In genomic region chr11:2527621-2528291, GRCh38 we compare ENCODE assay signal across 15 cellular contexts.
DNase-seq lines count a peak whose midpoint lies in the region; ATAC-seq, FAIRE-seq and TF ChIP-seq lines count a peak whose summit lies in the region.
"Had no signal": no experiment of that assay in that cellular context is flagged by ENCODE, and none has a peak within 500 bp of the region (broad histone marks: within the 10 kb centered on the region; RNA-seq: fewer than 3 reads in every experiment).

No MANE protein-coding gene starts in this region.

- no peaks in the 10 kb centered on the region for H3K36me3 ChIP-seq in H1 (ENCODE audit: control insufficient read depth in 2 of 4, insufficient read depth in 4 of 4, low read length in 3 of 4)
- H3K36me3 ChIP-seq: gastrocnemius medialis had no signal

- H3K27me3 ChIP-seq in H1 (replicated peaks in 1 of 4; ENCODE audit: control insufficient read depth in 3 of 4, extremely low read depth in 1 of 4, insufficient read depth in 3 of 4, low read length in 3 of 4): peaks cover 0 to 20% (median 4%) of the 10 kb centered on the region in 4 experiments; a peak in 3 of 7 replicates
- H3K27me3 ChIP-seq: gastrocnemius medialis had no signal

- no peak overlapping the region for H3K9ac ChIP-seq in H1 (replicated peaks in 1 of 4; ENCODE audit: extremely low read depth in 1 of 4, low read depth in 3 of 4, low read length in 3 of 4)
- H3K9ac ChIP-seq: KMS-11 had no signal

- H2BK12ac ChIP-seq in H1 (ENCODE audit: low read depth, low read length): peak overlapping the region; percentile 63; the same call in 1 of the 2 replicates

- no peaks in the 10 kb centered on the region for H3K9me3 Mint-ChIP-seq in natural killer cell treated with Interleukin-12 subunit alpha and Interleukin-12 subunit beta and Interleukin-15 and Interleukin-18, amount 100 ng/mL, for 72 hours
- H3K9me3 Mint-ChIP-seq: effector memory CD8-positive, alpha-beta T cell; naive thymus-derived CD8-positive, alpha-beta T cell had no signal

- no peak overlapping the region for H4K5ac ChIP-seq in H1 (ENCODE audit: insufficient read length, low read depth, low read length)

- no peak overlapping the region for H3K4me3 Mint-ChIP-seq in natural killer cell treated with Interleukin-12 subunit alpha and Interleukin-12 subunit beta and Interleukin-15 and Interleukin-18, amount 100 ng/mL, for 72 hours

- H3K27ac Mint-ChIP-seq in natural killer cell treated with Interleukin-12 subunit alpha and Interleukin-12 subunit beta and Interleukin-15 and Interleukin-18, amount 100 ng/mL, for 72 hours: no peak overlapping the region

- no peak for TF ChIP-seq EP300 in H1 (IDR thresholded peaks at IDR 0.05; ENCODE audit: borderline replicate concordance in 1 of 2, low read depth in 2 of 2, low read length in 2 of 2)

- no peaks in the 10 kb centered on the region for H3K79me2 ChIP-seq in H1 (ENCODE audit: control insufficient read depth in 1 of 2, insufficient read depth in 2 of 2, low read length in 2 of 2)

- no peak overlapping the region for H2BK120ac ChIP-seq in H1 (replicated peaks; ENCODE audit: low read depth, low read length)

- ATAC-seq in natural killer cell treated with Interleukin-12 subunit alpha and Interleukin-12 subunit beta and Interleukin-15 and Interleukin-18, amount 100 ng/mL, for 72 hours: no peak
- ATAC-seq in HG03095 (IDR thresholded peaks at IDR 0.05; ENCODE audit: unreplicated experiment) (no peak), GM21825 (IDR thresholded peaks at IDR 0.05; ENCODE audit: unreplicated experiment) (no peak), GM18861 (IDR thresholded peaks at IDR 0.05; ENCODE audit: unreplicated experiment) (no peak)
- ATAC-seq: gastrocnemius medialis had no signal

- no peak overlapping the region for H3K23ac ChIP-seq in H1 (ENCODE audit: insufficient read length)

- H3K4me1 ChIP-seq in H1 (replicated peaks in 1 of 4; ENCODE audit: control insufficient read depth in 3 of 4, insufficient read depth in 4 of 4, low read length in 3 of 4): peaks cover 0 to 7% (median under 1%) of the 10 kb centered on the region in 4 experiments; a peak in 4 of 7 replicates

- CTCF ChIA-PET in H1 (lab: Charles Lee; ENCODE audit: partially characterized antibody): interaction anchor here (1.2 to 14.3 kb wide), 8 partner anchors 9 to 360 kb away, joined by 4 to 521 read pairs (median 6); partner anchors contain the start of gene CDKN1C

- TF ChIP-seq RAD21 in H1 (IDR thresholded peaks at IDR 0.05 in 1 of 2, conservative IDR thresholded peaks at IDR 0.05 in 1 of 2; ENCODE audit: low read depth in 2 of 2, low read length in 2 of 2): no peak

- no peak for TF ChIP-seq POLR2A in H1 (IDR thresholded peaks at IDR 0.05; ENCODE audit: control extremely low read depth in 1 of 2, low read depth in 2 of 2, low read length in 2 of 2)

- H3K4me3 ChIP-seq in H1 (ENCODE audit: extremely low read depth in 1 of 4, insufficient read depth in 2 of 4, low read depth in 3 of 4, low read length in 4 of 4): no peak overlapping the region
- H3K4me3 ChIP-seq: gastrocnemius medialis had no signal

- TF ChIP-seq CTCF in H1 (IDR thresholded peaks at IDR 0.05; ENCODE audit: control extremely low read depth in 1 of 3, insufficient read depth in 1 of 3, low read depth in 1 of 3, low read length in 3 of 3): no peak

- H3K4ac ChIP-seq in H1 (replicated peaks; ENCODE audit: insufficient read length, low read depth, low read length): no peak overlapping the region

- no peaks in the 10 kb centered on the region for H3K36me3 Mint-ChIP-seq in natural killer cell treated with Interleukin-12 subunit alpha and Interleukin-12 subunit beta and Interleukin-15 and Interleukin-18, amount 100 ng/mL, for 72 hours

- H3K79me1 ChIP-seq in H1 (ENCODE audit: low read depth, low read length): no peaks in the 10 kb centered on the region

- no peak overlapping the region for H2BK5ac ChIP-seq in H1 (ENCODE audit: low read depth, low read length)

- H3K4me2 ChIP-seq in H1 (ENCODE audit: insufficient read depth in 1 of 2, low read depth in 2 of 2, low read length in 2 of 2): no peak overlapping the region
- H3K4me2 ChIP-seq: KMS-11 had no signal

- 89% methylated on average over 16 of the region's 22 CpGs; no CpG with 5 or more reads in 1 of the 2 experiments for WGBS in H1 (ENCODE audit: extremely low coverage in 1 of 2, insufficient coverage in 1 of 2, insufficient read length in 1 of 2, insufficient replicate concordance in 2 of 2, low coverage in 1 of 2, low lambda C conversion rate in 2 of 2, missing lambda C conversion rate in 1 of 2), 2 experiments

- H3K14ac ChIP-seq in H1 (ENCODE audit: insufficient read length): no peak overlapping the region

- H3K23me2 ChIP-seq in H1 (ENCODE audit: low read depth, low read length): no peaks in the 10 kb centered on the region

- no peak for FAIRE-seq in H1 (lab: Jason Lieb, UNC)

- peak; percentile 1 for DNase-seq in stimulated activated CD4-positive, alpha-beta T cell treated with anti-CD3 and anti-CD28 coated beads, Interleukin-1b, Interleukin-23, amount 100 ng/mL, for 48 hours
- DNase-seq in stimulated activated CD4-positive, alpha-beta T cell treated with anti-CD3 and anti-CD28 coated beads, Interleukin-2, amount 100 ng/mL, for 48 hours: no peak
- DNase-seq in H1 (ENCODE audit: low read depth in 1 of 2, low spot score in 2 of 2): no peak
- DNase-seq in natural killer cell treated with Interleukin-12 subunit alpha and Interleukin-12 subunit beta and Interleukin-15 and Interleukin-18, amount 100 ng/mL, for 72 hours (ENCODE audit: low spot score): peak; percentile 56
- DNase-seq in KG1 (lab: John Stamatoyannopoulos, UW): no peak
- DNase-seq: NCI-H69; SHP77 treated with DMSO at 0.1 percent for 48 hours; stimulated activated CD4-positive, alpha-beta T cell treated with anti-CD3 and anti-CD28 coated beads, Interleukin-12 subunit alpha, Interleukin-12 subunit beta, amount 100 ng/mL, for 4 hours had no signal

- H4K91ac ChIP-seq in H1 (replicated peaks; ENCODE audit: insufficient read length, low read length): no peak overlapping the region

- peaks cover 3 to 5% of the 10 kb centered on the region in 2 donors for H3K4me1 Mint-ChIP-seq in natural killer cell treated with Interleukin-12 subunit alpha and Interleukin-12 subunit beta and Interleukin-15 and Interleukin-18, amount 100 ng/mL, for 72 hours (ENCODE audit: low read depth in 2 of 2)

- POLR2A ChIA-PET in H1 (lab: Charles Lee; ENCODE audit: partially characterized antibody): no interaction called here

- peaks cover 0 to 7% of the 10 kb centered on the region in 2 experiments for H4K20me1 ChIP-seq in H1 (replicated peaks in 1 of 2; ENCODE audit: control insufficient read depth in 1 of 2, insufficient read depth in 2 of 2, low read length in 2 of 2)

- H3K27me3 Mint-ChIP-seq in natural killer cell treated with Interleukin-12 subunit alpha and Interleukin-12 subunit beta and Interleukin-15 and Interleukin-18, amount 100 ng/mL, for 72 hours: peaks cover 17 to 21% of the 10 kb centered on the region in 2 donors
- H3K27me3 Mint-ChIP-seq: naive thymus-derived CD8-positive, alpha-beta T cell had no signal

- H2AFZ ChIP-seq in H1 (ENCODE audit: low read length): no peak overlapping the region

- H3K27ac ChIP-seq in H1 (ENCODE audit: low read depth, low read length): no peak overlapping the region
- H3K27ac ChIP-seq: gastrocnemius medialis, KMS-11 had no signal

- H2AK5ac ChIP-seq in H1 (ENCODE audit: low read depth, low read length): 0 out of 2 replicates have a peak overlapping the region, but pooled peaks have one; percentile 30

- no peak overlapping the region for H3K56ac ChIP-seq in H1 (replicated peaks; ENCODE audit: insufficient read length, low read depth, low read length)

- H2BK20ac ChIP-seq in H1 (ENCODE audit: low read length): no peak overlapping the region

- H3K18ac ChIP-seq in H1 (ENCODE audit: extremely low read depth, low read length): no peak overlapping the region

- H3K9me3 ChIP-seq in H1 (ENCODE audit: insufficient read depth in 2 of 2, low read depth in 1 of 2, low read length in 1 of 2): no peaks in the 10 kb centered on the region
- H3K9me3 ChIP-seq: gastrocnemius medialis had no signal

- 0 out of 2 replicates have a peak overlapping the region, but pooled peaks have one; percentile 0 for H2BK15ac ChIP-seq in H1 (ENCODE audit: low read length)

- H4K8ac ChIP-seq in H1 (ENCODE audit: extremely low read depth, insufficient read depth, low read length): no peak overlapping the region

TF ChIP-seq in H1, 55 proteins besides CTCF, POLR2A, EP300 and RAD21:
- TF ChIP-seq NANOG (IDR thresholded peaks at IDR 0.05; ENCODE audit: insufficient read depth, low read depth, low read length, poor library complexity, severe bottlenecking): no peak
- TF ChIP-seq GABPA (IDR thresholded peaks at IDR 0.05; ENCODE audit: borderline replicate concordance, insufficient read depth, low read length): no peak
- no peak for TF ChIP-seq CREB1 (IDR thresholded peaks at IDR 0.05)
- no peak for TF ChIP-seq HDAC6 (IDR thresholded peaks at IDR 0.05; ENCODE audit: low read depth, low read length)
- TF ChIP-seq TBP (IDR thresholded peaks at IDR 0.05; ENCODE audit: low read depth, low read length): no peak
- TF ChIP-seq TCF12 (IDR thresholded peaks at IDR 0.05; ENCODE audit: low read depth, low read length): no peak
- TF ChIP-seq NRF1 (IDR thresholded peaks at IDR 0.05; ENCODE audit: low read depth, low read length): no peak
- TF ChIP-seq BRCA1 (IDR thresholded peaks at IDR 0.05; ENCODE audit: low read depth, low read length): no peak
- TF ChIP-seq YY1 (IDR thresholded peaks at IDR 0.05; ENCODE audit: low read depth, low read length): no peak
- TF ChIP-seq SUZ12 (IDR thresholded peaks at IDR 0.05; ENCODE audit: low read length): no peak
- TF ChIP-seq TAF1 (IDR thresholded peaks at IDR 0.05; ENCODE audit: low read depth, low read length): no peak
- no peak for TF ChIP-seq HDAC2 (IDR thresholded peaks at IDR 0.05; ENCODE audit: borderline replicate concordance in 1 of 2, low read depth in 2 of 2, low read length in 2 of 2)

Comparison
In these comparisons a context has a peak if more than half of its experiments do, and no peak if none do; other contexts are left out.
1. DNase-seq: peak in stimulated activated CD4-positive, alpha-beta T cell treated with anti-CD3 and anti-CD28 coated beads, Interleukin-1b, Interleukin-23, amount 100 ng/mL, for 48 hours (single experiment) and natural killer cell treated with Interleukin-12 subunit alpha and Interleukin-12 subunit beta and Interleukin-15 and Interleukin-18, amount 100 ng/mL, for 72 hours (single experiment); none in stimulated activated CD4-positive, alpha-beta T cell treated with anti-CD3 and anti-CD28 coated beads, Interleukin-2, amount 100 ng/mL, for 48 hours (0 of 2), H1 (0 of 2) and KG1 (single experiment).